In the genomic region with DNA sequence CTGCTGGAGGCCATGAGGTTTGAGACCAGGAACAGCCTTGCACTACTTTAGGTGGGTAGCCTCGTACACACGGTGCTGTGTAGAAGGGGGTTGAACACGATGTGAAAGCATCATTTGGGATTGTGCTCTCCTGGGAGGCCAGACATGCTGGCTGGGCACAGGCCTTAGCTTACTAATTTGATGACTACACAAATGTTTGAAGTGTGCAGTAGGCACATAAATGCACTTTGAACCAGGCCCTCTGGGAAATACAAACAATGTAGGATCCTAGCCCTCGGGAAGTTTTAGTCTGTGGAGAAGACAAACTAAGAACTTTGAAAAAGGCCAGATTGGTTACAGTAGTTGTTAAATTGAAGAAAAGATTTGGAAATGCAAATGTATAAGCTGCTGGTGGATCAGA, we compare ENCODE assay signal across 16 cellular contexts. TPM values are rescaled to one million over a fixed set of nuclear protein-coding genes. Genes with fewer than 3 reads are reported as not detected.
A peak's percentile ranks its signal among the peaks of the same experiment; 100 is the strongest.
DNase-seq lines count a peak whose midpoint lies in the region; TF ChIP-seq lines count a peak whose summit lies in the region.
"Had no signal": no experiment of that assay in that cellular context is flagged by ENCODE, and none has a peak within 500 bp of the region (broad histone marks: within the 10 kb centered on the region; RNA-seq: fewer than 3 reads in every experiment).

No MANE protein-coding gene starts in this region.

- no peak overlapping the region for H3K4me3 Mint-ChIP-seq in progenitor cell of endocrine pancreas (ENCODE audit: low read depth)
- H3K4me3 Mint-ChIP-seq: CD14-positive monocyte; CD4-positive, alpha-beta memory T cell; H9 had no signal

- 69% methylated on average over 4 of the region's 4 CpGs for WGBS in hepatocyte (ENCODE audit: low lambda C conversion rate, missing lambda C conversion rate)
- WGBS in liver = 49% methylated on average over 4 of the region's 4 CpGs

- no peaks in the 10 kb centered on the region for H3K27me3 Mint-ChIP-seq in progenitor cell of endocrine pancreas
- H3K27me3 Mint-ChIP-seq: CD4-positive, alpha-beta memory T cell had no signal

- H3K36me3 Mint-ChIP-seq in progenitor cell of endocrine pancreas (ENCODE audit: insufficient read depth) = peaks cover 28% of the 10 kb centered on the region

- no peak overlapping the region for H2AFZ ChIP-seq in hepatocyte
- H2AFZ ChIP-seq in osteoblast (ENCODE audit: low read length) = no peak overlapping the region

- H3K36me3 ChIP-seq in BLaER1 treated with 17β-estradiol and CSF1 and Interleukin-3, amounts not matched to agents 10 nM and 100 nM = peaks cover 4 to 76% (median 60%) of the 10 kb centered on the region in 11 experiments
- H3K36me3 ChIP-seq in hepatocyte (replicated peaks; ENCODE audit: insufficient read depth, low read depth) (no peaks in the 10 kb centered on the region), liver (ENCODE audit: control insufficient read depth in 4 of 4, insufficient read depth in 3 of 4, low read depth in 1 of 4, low read length in 3 of 4) (no peaks in the 10 kb centered on the region), osteoblast (ENCODE audit: insufficient read depth, low read length) (peaks cover 4% of the 10 kb centered on the region), tibial artery (peaks cover 10 to 45% (median 38%) of the 10 kb centered on the region in 3 donors)

- H3K4me2 ChIP-seq in BLaER1 treated with 17β-estradiol and CSF1 and Interleukin-3, amounts not matched to agents 10 nM and 100 nM = peak overlapping the region in 7 of 11 experiments; percentile 17 to 56 (median 37); a peak in 11 of 22 replicates
- no peak overlapping the region for H3K4me2 ChIP-seq in hepatocyte
- H3K4me2 ChIP-seq in osteoblast (ENCODE audit: insufficient read depth, low read length) = no peak overlapping the region
- H3K4me2 ChIP-seq: A549 had no signal

- peaks cover 21 to 37% (median 25%) of the 10 kb centered on the region in 10 experiments for H3K4me1 ChIP-seq in BLaER1 treated with 17β-estradiol and CSF1 and Interleukin-3, amounts not matched to agents 10 nM and 100 nM
- H3K4me1 ChIP-seq in hepatocyte (ENCODE audit: insufficient read depth) = peaks cover 7% of the 10 kb centered on the region
- H3K4me1 ChIP-seq in liver (ENCODE audit: control insufficient read depth in 4 of 4, insufficient read depth in 4 of 4, low read length in 3 of 4) = peaks cover 3 to 17% (median 11%) of the 10 kb centered on the region in 4 donors
- peaks cover 4% of the 10 kb centered on the region for H3K4me1 ChIP-seq in osteoblast (ENCODE audit: insufficient read depth, low read length)
- no peaks in the 10 kb centered on the region for H3K4me1 ChIP-seq in tibial artery
- H3K4me1 ChIP-seq: A549 had no signal

- TF ChIP-seq CTCF in hepatocyte (IDR thresholded peaks at IDR 0.05; ENCODE audit: poor library complexity) = no peak
- TF ChIP-seq CTCF in liver (IDR thresholded peaks at IDR 0.05; ENCODE audit: low read depth, low read length, missing input control) = no peak
- TF ChIP-seq CTCF in osteoblast (IDR thresholded peaks at IDR 0.05; ENCODE audit: extremely low read depth, low read depth, low read length) = no peak
- TF ChIP-seq CTCF in progenitor cell of endocrine pancreas (IDR thresholded peaks at IDR 0.05; ENCODE audit: unreplicated experiment) = no peak
- no peak for TF ChIP-seq CTCF in tibial artery (IDR thresholded peaks at IDR 0.05)

- no peak overlapping the region for H3K27ac Mint-ChIP-seq in progenitor cell of endocrine pancreas
- H3K27ac Mint-ChIP-seq: CD4-positive, alpha-beta memory T cell had no signal

- no peak overlapping the region for H3K27ac ChIP-seq in BLaER1 treated with 17β-estradiol and CSF1 and Interleukin-3, amounts not matched to agents 10 nM and 100 nM
- peak overlapping the region; percentile 40 for H3K27ac ChIP-seq in hepatocyte
- H3K27ac ChIP-seq in liver (ENCODE audit: low read depth in 1 of 2, low read length in 2 of 2) = peak overlapping the region; percentile 9 to 33
- no peak overlapping the region for H3K27ac ChIP-seq in osteoblast (ENCODE audit: low read depth, low read length)
- no peak overlapping the region for H3K27ac ChIP-seq in tibial artery
- H3K27ac ChIP-seq: 22Rv1, A549 had no signal

- no peak for DNase-seq in hepatocyte (ENCODE audit: low spot score)
- peak; percentile 68 for DNase-seq in osteoblast (ENCODE audit: insufficient read length, low spot score, missing footprints)
- DNase-seq in progenitor cell of endocrine pancreas (ENCODE audit: low spot score, unreplicated experiment) = no peak
- DNase-seq in tibial artery = no peak
- no peak for DNase-seq in activated T-cell treated with anti-CD3 and anti-CD28 coated beads for 4 hours
- DNase-seq: AML-193; CD4-positive, alpha-beta memory T cell; DMS153; DMS79; GDM1; H9 had no signal

- H3K4me3 ChIP-seq in BLaER1 treated with 17β-estradiol and CSF1 and Interleukin-3, amounts not matched to agents 10 nM and 100 nM = no peak overlapping the region
- H3K4me3 ChIP-seq in hepatocyte (no peak overlapping the region), liver (ENCODE audit: low read depth in 1 of 3, low read length in 3 of 3) (no peak overlapping the region), osteoblast (ENCODE audit: insufficient read depth, low read length) (no peak overlapping the region), tibial artery (no peak overlapping the region)
- H3K4me3 ChIP-seq: A549 had no signal

- intact Hi-C loops in tibial artery (cut with DNase I; ENCODE audit: low total_unique reads) = no loop called here

- H3K4me1 Mint-ChIP-seq in progenitor cell of endocrine pancreas (ENCODE audit: low read depth) = peaks cover 1% of the 10 kb centered on the region

- H3K9me2 ChIP-seq in hepatocyte (replicated peaks; ENCODE audit: insufficient read depth) = no peaks in the 10 kb centered on the region

- H3K79me2 ChIP-seq in hepatocyte (no peaks in the 10 kb centered on the region), osteoblast (ENCODE audit: insufficient read depth, low read length) (no peaks in the 10 kb centered on the region)

- H3K27me3 ChIP-seq in BLaER1 treated with 17β-estradiol and CSF1 and Interleukin-3, amounts not matched to agents 10 nM and 100 nM = no peaks in the 10 kb centered on the region
- H3K27me3 ChIP-seq in hepatocyte (no peaks in the 10 kb centered on the region), liver (ENCODE audit: control insufficient read depth in 4 of 4, insufficient read depth in 4 of 4, low read length in 3 of 4) (no peaks in the 10 kb centered on the region), osteoblast (ENCODE audit: insufficient read depth, low read length) (no peaks in the 10 kb centered on the region), tibial artery (no peaks in the 10 kb centered on the region)

- H4K20me1 ChIP-seq in BLaER1 treated with 17β-estradiol and CSF1 and Interleukin-3, amounts not matched to agents 10 nM and 100 nM = no peaks in the 10 kb centered on the region; a peak in 1 of 22 replicates
- H4K20me1 ChIP-seq in hepatocyte (ENCODE audit: insufficient read depth, poor library complexity, severe bottlenecking) = no peaks in the 10 kb centered on the region
- H4K20me1 ChIP-seq in osteoblast (ENCODE audit: insufficient read depth, low read length) = peaks cover 16% of the 10 kb centered on the region

- peaks cover 2 to 26% (median 7%) of the 10 kb centered on the region in 11 experiments for H3K9me3 ChIP-seq in BLaER1 treated with 17β-estradiol and CSF1 and Interleukin-3, amounts not matched to agents 10 nM and 100 nM (replicated peaks in 1 of 11)
- no peaks in the 10 kb centered on the region for H3K9me3 ChIP-seq in hepatocyte (ENCODE audit: low read depth)
- H3K9me3 ChIP-seq in liver (ENCODE audit: control insufficient read depth in 4 of 4, low read length in 3 of 4) = no peaks in the 10 kb centered on the region
- no peaks in the 10 kb centered on the region for H3K9me3 ChIP-seq in osteoblast (ENCODE audit: low read depth, low read length)
- no peaks in the 10 kb centered on the region for H3K9me3 ChIP-seq in tibial artery
- H3K9me3 ChIP-seq: A549 had no signal

- H3K9me3 Mint-ChIP-seq in progenitor cell of endocrine pancreas (ENCODE audit: low read depth) = peaks cover 10% of the 10 kb centered on the region
- H3K9me3 Mint-ChIP-seq: H9 had no signal

- no peak overlapping the region for H3K9ac ChIP-seq in BLaER1 treated with 17β-estradiol and CSF1 and Interleukin-3, amounts not matched to agents 10 nM and 100 nM
- no peak overlapping the region for H3K9ac ChIP-seq in liver (ENCODE audit: low read depth in 1 of 2, low read length in 2 of 2)

- peak in 1 of 2 donors; percentile 17 for TF ChIP-seq RAD21 in liver (IDR thresholded peaks at IDR 0.05)

TF ChIP-seq in liver, 16 proteins besides CTCF, POLR2A, EP300 and RAD21:
- TF ChIP-seq, protein P1, sequence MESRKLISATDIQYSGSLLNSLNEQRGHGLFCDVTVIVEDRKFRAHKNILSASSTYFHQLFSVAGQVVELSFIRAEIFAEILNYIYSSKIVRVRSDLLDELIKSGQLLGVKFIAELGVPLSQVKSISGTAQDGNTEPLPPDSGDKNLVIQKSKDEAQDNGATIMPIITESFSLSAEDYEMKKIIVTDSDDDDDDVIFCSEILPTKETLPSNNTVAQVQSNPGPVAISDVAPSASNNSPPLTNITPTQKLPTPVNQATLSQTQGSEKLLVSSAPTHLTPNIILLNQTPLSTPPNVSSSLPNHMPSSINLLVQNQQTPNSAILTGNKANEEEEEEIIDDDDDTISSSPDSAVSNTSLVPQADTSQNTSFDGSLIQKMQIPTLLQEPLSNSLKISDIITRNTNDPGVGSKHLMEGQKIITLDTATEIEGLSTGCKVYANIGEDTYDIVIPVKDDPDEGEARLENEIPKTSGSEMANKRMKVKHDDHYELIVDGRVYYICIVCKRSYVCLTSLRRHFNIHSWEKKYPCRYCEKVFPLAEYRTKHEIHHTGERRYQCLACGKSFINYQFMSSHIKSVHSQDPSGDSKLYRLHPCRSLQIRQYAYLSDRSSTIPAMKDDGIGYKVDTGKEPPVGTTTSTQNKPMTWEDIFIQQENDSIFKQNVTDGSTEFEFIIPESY (IDR thresholded peaks at IDR 0.05) = no peak
- no peak for TF ChIP-seq NR2F2 (IDR thresholded peaks at IDR 0.05)
- peak; percentile 51 for TF ChIP-seq HNF4G (IDR thresholded peaks at IDR 0.05)
- no peak for TF ChIP-seq RXRA (IDR thresholded peaks at IDR 0.05)
- no peak for TF ChIP-seq EGR1 (IDR thresholded peaks at IDR 0.05; ENCODE audit: low read depth in 2 of 2)
- TF ChIP-seq, protein P2, sequence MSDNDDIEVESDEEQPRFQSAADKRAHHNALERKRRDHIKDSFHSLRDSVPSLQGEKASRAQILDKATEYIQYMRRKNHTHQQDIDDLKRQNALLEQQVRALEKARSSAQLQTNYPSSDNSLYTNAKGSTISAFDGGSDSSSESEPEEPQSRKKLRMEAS (IDR thresholded peaks at IDR 0.05) = no peak
- TF ChIP-seq SP1 (IDR thresholded peaks at IDR 0.05) = peak; percentile 77
- peak in 1 of 2 donors; percentile 13 for TF ChIP-seq JUND (IDR thresholded peaks at IDR 0.05)
- peak; percentile 80 to 85 for TF ChIP-seq HNF4A (conservative IDR thresholded peaks at IDR 0.05)
TF ChIP-seq in liver: peak in this region for 4.

RNA-seq across cellular contexts. Expression of gene CHCHD6, which starts 30.3 kb away (rescaled TPM):
- total RNA-seq in hepatocyte = 9.6 and 13.8 TPM in 2 replicates
- 19.7 and 20.6 TPM in 2 replicates for polyA plus RNA-seq in hepatocyte
- 1 to 10 TPM; 2.0 to 2.9 TPM for total RNA-seq in liver
- 1 to 10 TPM; 4.9 to 5.1 TPM for polyA plus RNA-seq in liver
- 10.9 and 13.0 TPM in 2 replicates for total RNA-seq in osteoblast
- total RNA-seq in progenitor cell of endocrine pancreas = 30.2 and 32.8 TPM in 2 replicates

Comparison
In these comparisons a context has a peak if more than half of its experiments do, and no peak if none do; other contexts are left out.
1. H3K27ac ChIP-seq: peak in hepatocyte (single experiment) and liver (2 of 2); none in BLaER1 treated with 17β-estradiol and CSF1 and Interleukin-3, amounts not matched to agents 10 nM and 100 nM (0 of 11), osteoblast (single experiment) and tibial artery (0 of 2).
2. H3K4me2 ChIP-seq: peak in BLaER1 treated with 17β-estradiol and CSF1 and Interleukin-3, amounts not matched to agents 10 nM and 100 nM (7 of 11); none in hepatocyte (single experiment) and osteoblast (single experiment).